In the genomic region with DNA sequence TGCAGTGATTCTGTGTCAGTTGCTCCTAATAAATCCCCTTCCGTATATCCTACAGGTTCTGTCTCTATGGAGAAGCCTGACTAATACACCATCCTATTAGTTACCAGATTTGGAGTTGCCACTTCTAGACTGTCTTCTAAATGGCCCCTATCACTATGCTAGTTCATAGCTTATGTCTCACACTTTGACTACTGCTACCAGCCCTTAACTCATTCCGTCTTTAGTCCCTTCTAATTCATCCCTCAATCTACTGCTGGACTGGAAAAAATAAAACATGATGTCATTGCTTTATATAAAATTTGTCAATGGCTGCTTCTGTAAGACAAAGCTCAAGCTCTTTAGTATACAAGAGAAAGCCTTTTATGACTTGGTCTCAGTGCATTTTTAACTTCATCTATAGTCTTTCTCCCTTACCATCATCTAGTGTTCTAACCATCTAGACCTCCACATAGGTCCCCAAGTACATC, we compare ENCODE assay signal across 1 cellular context.
TF ChIP-seq lines count a peak whose summit lies in the region.

No MANE protein-coding gene starts in this region.

TF ChIP-seq in HEK293, 187 proteins besides CTCF, POLR2A, EP300 and RAD21 (continued from another document):
- TF ChIP-seq, protein P1, sequence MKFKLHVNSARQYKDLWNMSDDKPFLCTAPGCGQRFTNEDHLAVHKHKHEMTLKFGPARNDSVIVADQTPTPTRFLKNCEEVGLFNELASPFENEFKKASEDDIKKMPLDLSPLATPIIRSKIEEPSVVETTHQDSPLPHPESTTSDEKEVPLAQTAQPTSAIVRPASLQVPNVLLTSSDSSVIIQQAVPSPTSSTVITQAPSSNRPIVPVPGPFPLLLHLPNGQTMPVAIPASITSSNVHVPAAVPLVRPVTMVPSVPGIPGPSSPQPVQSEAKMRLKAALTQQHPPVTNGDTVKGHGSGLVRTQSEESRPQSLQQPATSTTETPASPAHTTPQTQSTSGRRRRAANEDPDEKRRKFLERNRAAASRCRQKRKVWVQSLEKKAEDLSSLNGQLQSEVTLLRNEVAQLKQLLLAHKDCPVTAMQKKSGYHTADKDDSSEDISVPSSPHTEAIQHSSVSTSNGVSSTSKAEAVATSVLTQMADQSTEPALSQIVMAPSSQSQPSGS (tag by site-specific recombination; IDR thresholded peaks at IDR 0.05; ENCODE audit: low read depth): peak; percentile 62; the same call in 1 of the 2 replicates
- TF ChIP-seq, protein P2, sequence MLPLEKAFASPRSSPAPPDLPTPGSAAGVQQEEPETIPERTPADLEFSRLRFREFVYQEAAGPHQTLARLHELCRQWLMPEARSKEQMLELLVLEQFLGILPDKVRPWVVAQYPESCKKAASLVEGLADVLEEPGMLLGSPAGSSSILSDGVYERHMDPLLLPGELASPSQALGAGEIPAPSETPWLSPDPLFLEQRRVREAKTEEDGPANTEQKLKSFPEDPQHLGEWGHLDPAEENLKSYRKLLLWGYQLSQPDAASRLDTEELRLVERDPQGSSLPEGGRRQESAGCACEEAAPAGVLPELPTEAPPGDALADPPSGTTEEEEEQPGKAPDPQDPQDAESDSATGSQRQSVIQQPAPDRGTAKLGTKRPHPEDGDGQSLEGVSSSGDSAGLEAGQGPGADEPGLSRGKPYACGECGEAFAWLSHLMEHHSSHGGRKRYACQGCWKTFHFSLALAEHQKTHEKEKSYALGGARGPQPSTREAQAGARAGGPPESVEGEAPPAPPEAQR (tag by site-specific recombination; IDR thresholded peaks at IDR 0.05): no peak
- no peak for TF ChIP-seq TCF7L2 (IDR thresholded peaks at IDR 0.05; ENCODE audit: borderline replicate concordance, low read depth, low read length)
